Comparison of ENCODE assay signal across 7 cellular contexts in genomic region chr9:86354882-86355399, GRCh38. TPM values are rescaled to one million over a fixed set of nuclear protein-coding genes. Genes with fewer than 3 reads are reported as not detected.
A peak's percentile ranks its signal among the peaks of the same experiment; 100 is the strongest.
DNase-seq lines count a peak whose midpoint lies in the region; ATAC-seq and TF ChIP-seq lines count a peak whose summit lies in the region.

No MANE protein-coding gene starts in this region.

- H3K4me2 ChIP-seq in GM23338 (peak overlapping the region; percentile 75), OCI-LY7 (ENCODE audit: low read length) (peak overlapping the region; percentile 89)

- ATAC-seq in GM23338: no peak
- no peak for ATAC-seq in natural killer cell treated with Interleukin-12 subunit alpha and Interleukin-12 subunit beta and Interleukin-15 and Interleukin-18, amount 100 ng/mL, for 72 hours

- TF ChIP-seq CTCF in GM23338 (conservative IDR thresholded peaks at IDR 0.05; ENCODE audit: low read depth in 2 of 2) (no peak), OCI-LY7 (conservative IDR thresholded peaks at IDR 0.05; ENCODE audit: low read length) (peak; percentile 27; the same call in 1 of the 2 replicates)

- POLR2A ChIA-PET in OCI-LY7 (lab: Charles Lee): no interaction called here

- no peak for DNase-seq in GM23338 (ENCODE audit: low spot score)
- DNase-seq in OCI-LY7 (ENCODE audit: low spot score): peak; percentile 33
- DNase-seq in effector memory CD4-positive, alpha-beta T cell: no peak
- DNase-seq in natural killer cell treated with Interleukin-12 subunit alpha and Interleukin-12 subunit beta and Interleukin-15 and Interleukin-18, amount 100 ng/mL, for 72 hours (ENCODE audit: low spot score): no peak
- no peak for DNase-seq in SKM-1 (lab: John Stamatoyannopoulos, UW; ENCODE audit: unreplicated experiment)
- no peak for DNase-seq in NCI-H1417 (lab: John Stamatoyannopoulos, UW)
- no peak for DNase-seq in activated CD4-positive, alpha-beta T cell treated with anti-CD3 and anti-CD28 coated beads, Interleukin-2, amount 50 U/mL, for 1 hour

- H3K9me3 ChIP-seq in OCI-LY7 (ENCODE audit: low read length): no peaks in the 10 kb centered on the region
- no peaks in the 10 kb centered on the region for H3K9me3 ChIP-seq in effector memory CD4-positive, alpha-beta T cell (ENCODE audit: control insufficient read depth, low read length)

- intact Hi-C loops in OCI-LY7 (cut with micrococcal nuclease; ENCODE audit: unreplicated experiment): loop anchor here (2.0 to 5.0 kb wide), 3 partner anchors 72 to 613 kb away; partner anchors contain the start of genes AGTPBP1, ISCA1 and NAA35

- H3K9me3 Mint-ChIP-seq in GM23338: no peaks in the 10 kb centered on the region
- no peaks in the 10 kb centered on the region for H3K9me3 Mint-ChIP-seq in natural killer cell treated with Interleukin-12 subunit alpha and Interleukin-12 subunit beta and Interleukin-15 and Interleukin-18, amount 100 ng/mL, for 72 hours

- peak overlapping the region; percentile 92 for H3K27ac Mint-ChIP-seq in GM23338
- H3K27ac Mint-ChIP-seq in natural killer cell treated with Interleukin-12 subunit alpha and Interleukin-12 subunit beta and Interleukin-15 and Interleukin-18, amount 100 ng/mL, for 72 hours: peak overlapping the region; percentile 98 to 99

- CTCF ChIA-PET in OCI-LY7 (lab: Charles Lee; ENCODE audit: unreplicated experiment): no interaction called here

- peaks cover 14% of the 10 kb centered on the region for H3K36me3 Mint-ChIP-seq in GM23338 (ENCODE audit: low read depth)
- H3K36me3 Mint-ChIP-seq in natural killer cell treated with Interleukin-12 subunit alpha and Interleukin-12 subunit beta and Interleukin-15 and Interleukin-18, amount 100 ng/mL, for 72 hours: peaks cover 9% of the 10 kb centered on the region

- H2AFZ ChIP-seq in GM23338 (peak overlapping the region; percentile 70; the same call in 1 of the 2 replicates), OCI-LY7 (ENCODE audit: low read length) (peak overlapping the region; percentile 76)

- H4K20me1 ChIP-seq in GM23338 (replicated peaks; ENCODE audit: insufficient read depth): peaks cover 6% of the 10 kb centered on the region; the same call in 1 of the 2 replicates
- H4K20me1 ChIP-seq in OCI-LY7 (ENCODE audit: insufficient read depth, low read length): peaks cover 11% of the 10 kb centered on the region; the same call in 1 of the 2 replicates

- H3K27ac ChIP-seq in GM23338 (ENCODE audit: low read depth): peak overlapping the region; percentile 89
- H3K27ac ChIP-seq in OCI-LY7 (ENCODE audit: low read depth, low read length, poor library complexity, severe bottlenecking): no peak overlapping the region
- peak overlapping the region; percentile 81 for H3K27ac ChIP-seq in effector memory CD4-positive, alpha-beta T cell (ENCODE audit: insufficient read depth, low read length, poor library complexity, severe bottlenecking)

- no peaks in the 10 kb centered on the region; the same call in 1 of the 2 replicates for H3F3A ChIP-seq in GM23338 (replicated peaks; ENCODE audit: low read depth)

- peaks cover 20% of the 10 kb centered on the region for H3K4me1 Mint-ChIP-seq in GM23338
- H3K4me1 Mint-ChIP-seq in natural killer cell treated with Interleukin-12 subunit alpha and Interleukin-12 subunit beta and Interleukin-15 and Interleukin-18, amount 100 ng/mL, for 72 hours (ENCODE audit: low read depth in 2 of 2): peaks cover 28 to 39% of the 10 kb centered on the region in 2 donors

- no peaks in the 10 kb centered on the region for H3K27me3 ChIP-seq in GM23338 (ENCODE audit: insufficient read depth)
- no peaks in the 10 kb centered on the region for H3K27me3 ChIP-seq in effector memory CD4-positive, alpha-beta T cell (replicated peaks; ENCODE audit: control insufficient read depth, insufficient read depth, low read length, poor library complexity, severe bottlenecking)

- no peaks in the 10 kb centered on the region for H3K9me2 ChIP-seq in GM23338 (ENCODE audit: insufficient read depth)
- H3K9me2 ChIP-seq in OCI-LY7 (ENCODE audit: insufficient read depth, low read length): no peaks in the 10 kb centered on the region

- H3K27me3 Mint-ChIP-seq in GM23338 (ENCODE audit: insufficient read depth, low read depth, poor library complexity): peaks cover 4% of the 10 kb centered on the region
- H3K27me3 Mint-ChIP-seq in natural killer cell treated with Interleukin-12 subunit alpha and Interleukin-12 subunit beta and Interleukin-15 and Interleukin-18, amount 100 ng/mL, for 72 hours: no peaks in the 10 kb centered on the region

- H3K79me2 ChIP-seq in GM23338 (replicated peaks; ENCODE audit: insufficient read depth): peaks cover 39% of the 10 kb centered on the region
- peaks cover 39% of the 10 kb centered on the region for H3K79me2 ChIP-seq in OCI-LY7 (ENCODE audit: insufficient read depth, low read depth, low read length)

- H3K4me3 ChIP-seq in GM23338 (peak overlapping the region; percentile 83), OCI-LY7 (ENCODE audit: low read depth, low read length, poor library complexity, severe bottlenecking) (peak overlapping the region; percentile 92)
- H3K4me3 ChIP-seq in effector memory CD4-positive, alpha-beta T cell (ENCODE audit: insufficient read depth, low read depth, low read length, poor library complexity, severe bottlenecking): peak overlapping the region; percentile 93

- peak overlapping the region; percentile 97 for H3K4me3 Mint-ChIP-seq in GM23338
- peak overlapping the region; percentile 98 for H3K4me3 Mint-ChIP-seq in natural killer cell treated with Interleukin-12 subunit alpha and Interleukin-12 subunit beta and Interleukin-15 and Interleukin-18, amount 100 ng/mL, for 72 hours

- peaks cover 16% of the 10 kb centered on the region for H3K4me1 ChIP-seq in GM23338 (ENCODE audit: insufficient read depth)
- peaks cover 25% of the 10 kb centered on the region for H3K4me1 ChIP-seq in OCI-LY7 (ENCODE audit: insufficient read depth, low read length, poor library complexity, severe bottlenecking)
- peaks cover 22% of the 10 kb centered on the region for H3K4me1 ChIP-seq in effector memory CD4-positive, alpha-beta T cell (ENCODE audit: control insufficient read depth, insufficient read depth, low read length, poor library complexity, severe bottlenecking)

- BruUV-seq in OCI-LY7 (replicated peaks; lab: Mats Ljungman, UMichigan): TSS peak; percentile 86

- H3K36me3 ChIP-seq in GM23338 (ENCODE audit: insufficient read depth) (no peaks in the 10 kb centered on the region), OCI-LY7 (ENCODE audit: insufficient read depth, low read length) (peaks cover 18% of the 10 kb centered on the region)
- H3K36me3 ChIP-seq in effector memory CD4-positive, alpha-beta T cell (ENCODE audit: control insufficient read depth, insufficient read depth, low read length): no peaks in the 10 kb centered on the region

TF ChIP-seq in GM23338, 12 proteins besides CTCF, POLR2A, EP300 and RAD21 (continues in another document):
- TF ChIP-seq JUNB (IDR thresholded peaks at IDR 0.05; ENCODE audit: unreplicated experiment) (no peak), CREB1 (CRISPR knock-in tag; IDR thresholded peaks at IDR 0.05; ENCODE audit: low read depth) (no peak), STAT1 (IDR thresholded peaks at IDR 0.05; ENCODE audit: unreplicated experiment) (no peak)

RNA-seq across cellular contexts. Expression of gene TUT7, which starts 0.7 kb away (rescaled TPM):
- 23.8 and 28.4 TPM in 2 replicates for total RNA-seq in GM23338 (2014; rRNA removed; shearing (Covaris generic))
- 15.0 and 21.4 TPM in 2 replicates for polyA plus RNA-seq in GM23338 (2016; fragmentation: Nextera tagmentation; extraction: Ambion mirVana)
- 29.2 and 44.4 TPM in 2 replicates for total RNA-seq in OCI-LY7 (2014; rRNA removed; shearing (Covaris generic))
- total RNA-seq in OCI-LY7 (2022): 43.4 and 45.9 TPM in 2 replicates
- total RNA-seq in natural killer cell treated with Interleukin-12 subunit alpha and Interleukin-12 subunit beta and Interleukin-15 and Interleukin-18, amount 100 ng/mL, for 72 hours: 10 to 100 TPM; 51.0 to 58.9 TPM
